24 cellular contexts compared by ENCODE assay signal in the genomic region with DNA sequence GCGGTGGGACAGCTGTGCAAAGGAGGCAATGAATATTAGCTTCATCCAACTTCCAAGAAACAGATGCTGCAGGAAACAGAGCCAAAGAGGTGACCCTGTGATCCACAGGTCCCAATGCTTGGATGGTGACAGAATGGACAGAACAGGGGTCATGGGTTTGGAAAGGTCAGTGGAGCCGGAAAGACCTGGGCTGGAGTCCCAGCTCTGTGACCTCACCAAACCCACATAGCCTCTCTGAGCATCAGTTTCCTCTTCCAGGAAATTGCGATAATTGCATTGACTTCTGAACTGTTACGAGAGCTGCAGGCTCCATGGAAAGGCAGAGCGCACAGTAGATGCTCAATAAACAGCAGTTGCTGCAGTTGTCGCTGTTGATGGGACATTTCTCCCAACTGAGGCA.
"Had no signal": no experiment of that assay in that cellular context is flagged by ENCODE, and none has a peak within 500 bp of the region (broad histone marks: within the 10 kb centered on the region; RNA-seq: fewer than 3 reads in every experiment).

No MANE protein-coding gene starts in this region.

- ATAC-seq: foreskin keratinocyte, gastroesophageal sphincter, heart left ventricle, left colon, left lobe of liver, lower lobe of right lung, mucosa of descending colon had no signal

- DNase-seq: dermis blood vessel endothelial cell; dorsolateral prefrontal cortex; effector CD4-positive, alpha-beta T cell; effector memory CD4-positive, alpha-beta T cell; foreskin keratinocyte; heart left ventricle; hypothalamus; immature natural killer cell; islet precursor cell; kidney; kidney glomerular epithelial cell; left colon; left ventricle myocardium inferior; lower lobe of right lung; mesenchymal stem cell; mucosa of descending colon; naive B cell had no signal

- FAIRE-seq: endothelial cell of umbilical vein, frontal cortex, kidney had no signal

- H3K79me2 ChIP-seq: hepatocyte had no signal

- H3K36me3 ChIP-seq: esophagus muscularis mucosa, gastroesophageal sphincter, heart left ventricle, left ventricle myocardium inferior, lower lobe of right lung had no signal

- H3K4me3 ChIP-seq: coronary artery, dorsolateral prefrontal cortex, esophagus muscularis mucosa, gastroesophageal sphincter, heart left ventricle, hepatocyte, left ventricle myocardium inferior, lower lobe of right lung, mucosa of descending colon had no signal

- H2AFZ ChIP-seq: hepatocyte had no signal

- H3K27ac ChIP-seq: coronary artery, dorsolateral prefrontal cortex, esophagus muscularis mucosa, foreskin keratinocyte, gastroesophageal sphincter, heart left ventricle, hepatocyte, left ventricle myocardium inferior, lower lobe of right lung had no signal

- H3K4me1 ChIP-seq: esophagus muscularis mucosa, foreskin keratinocyte, gastroesophageal sphincter, heart left ventricle, left ventricle myocardium inferior, lower lobe of right lung had no signal

- H3K9me3 ChIP-seq: esophagus muscularis mucosa, gastroesophageal sphincter, heart left ventricle, left ventricle myocardium inferior, lower lobe of right lung, mucosa of descending colon had no signal

- H3K27me3 ChIP-seq: foreskin keratinocyte had no signal

- H3K4me2 ChIP-seq: hepatocyte had no signal
